In genomic region chr17:46106966-46107644, GRCh38 we compare ENCODE assay signal across 14 cellular contexts.
DNase-seq lines count a peak whose midpoint lies in the region; ATAC-seq and TF ChIP-seq lines count a peak whose summit lies in the region.
"Had no signal": no experiment of that assay in that cellular context is flagged by ENCODE, and none has a peak within 500 bp of the region (broad histone marks: within the 10 kb centered on the region; RNA-seq: fewer than 3 reads in every experiment).

No MANE protein-coding gene starts in this region.

- no peaks in the 10 kb centered on the region for H3K27me3 ChIP-seq in effector memory CD4-positive, alpha-beta T cell (replicated peaks; ENCODE audit: control insufficient read depth, insufficient read depth, low read length, poor library complexity, severe bottlenecking)
- H3K27me3 ChIP-seq: tibial artery had no signal

- TF ChIP-seq CTCF in progenitor cell of endocrine pancreas (IDR thresholded peaks at IDR 0.05; ENCODE audit: unreplicated experiment): no peak

- no peak for DNase-seq in activated CD4-positive, alpha-beta T cell treated with anti-CD3 and anti-CD28 coated beads for 36 hours
- no peak for DNase-seq in activated CD4-positive, alpha-beta T cell treated with anti-CD3 and anti-CD28 coated beads, Interleukin-2, amount 50 U/mL, for 4 hours
- DNase-seq in T-cell (no peak), left ventricle myocardium superior (no peak), progenitor cell of endocrine pancreas (ENCODE audit: low spot score, unreplicated experiment) (no peak)
- DNase-seq in effector memory CD4-positive, alpha-beta T cell: no peak
- DNase-seq: 8988T, MM.1S, NCI-H345, T1000, tibial artery had no signal

- peak overlapping the region; percentile 4 for H3K27ac Mint-ChIP-seq in activated CD4-positive, alpha-beta T cell treated with anti-CD3 and anti-CD28 coated beads for 36 hours
- H3K27ac Mint-ChIP-seq in T-cell (peak overlapping the region; percentile 47 to 80), progenitor cell of endocrine pancreas (peak overlapping the region; percentile 57)

- no peaks in the 10 kb centered on the region for H3K9me3 ChIP-seq in effector memory CD4-positive, alpha-beta T cell (ENCODE audit: control insufficient read depth, low read length)
- H3K9me3 ChIP-seq: tibial artery had no signal

- no peak overlapping the region for H3K4me3 ChIP-seq in effector memory CD4-positive, alpha-beta T cell (ENCODE audit: insufficient read depth, low read depth, low read length, poor library complexity, severe bottlenecking)
- H3K4me3 ChIP-seq: smooth muscle cell, tibial artery had no signal

- H3K4me1 ChIP-seq in effector memory CD4-positive, alpha-beta T cell (ENCODE audit: control insufficient read depth, insufficient read depth, low read length, poor library complexity, severe bottlenecking): peaks cover 24% of the 10 kb centered on the region

- intact Hi-C loops in activated CD4-positive, alpha-beta T cell treated with anti-CD3 and anti-CD28 coated beads for 36 hours (cut with DNase I, micrococcal nuclease): no loop called here
- intact Hi-C loops in left ventricle myocardium superior (cut with micrococcal nuclease): no loop called here

- no peaks in the 10 kb centered on the region for H3K27me3 Mint-ChIP-seq in activated CD4-positive, alpha-beta T cell treated with anti-CD3 and anti-CD28 coated beads for 36 hours
- H3K27me3 Mint-ChIP-seq in T-cell (no peaks in the 10 kb centered on the region), progenitor cell of endocrine pancreas (no peaks in the 10 kb centered on the region)

- H3K36me3 Mint-ChIP-seq in activated CD4-positive, alpha-beta T cell treated with anti-CD3 and anti-CD28 coated beads for 36 hours (ENCODE audit: low read depth): peaks cover 1% of the 10 kb centered on the region
- H3K36me3 Mint-ChIP-seq in T-cell (peaks cover 4% of the 10 kb centered on the region), progenitor cell of endocrine pancreas (ENCODE audit: insufficient read depth) (no peaks in the 10 kb centered on the region)

- H3K36me3 ChIP-seq in effector memory CD4-positive, alpha-beta T cell (ENCODE audit: control insufficient read depth, insufficient read depth, low read length): no peaks in the 10 kb centered on the region
- H3K36me3 ChIP-seq: tibial artery had no signal

- no peak for ATAC-seq in activated CD4-positive, alpha-beta T cell treated with anti-CD3 and anti-CD28 coated beads for 36 hours
- ATAC-seq in T-cell (replicated peaks in 1 of 4): no peak
- peak; percentile 29 for ATAC-seq in left ventricle myocardium superior
- ATAC-seq in GM21717 (IDR thresholded peaks at IDR 0.05; ENCODE audit: unreplicated experiment): no peak
- ATAC-seq in SK-N-SH treated with all-trans-retinoic acid at 6 μM for 48 hours: no peak

- CTCF ChIA-PET in activated CD4-positive, alpha-beta T cell treated with anti-CD3 and anti-CD28 coated beads for 36 hours (lab: Charles Lee): interaction anchor here (1.0 kb wide), 1 partner anchor 11 kb away, joined by 3 read pairs; no protein-coding TSS in a partner anchor
- CTCF ChIA-PET in T-cell (lab: Charles Lee): no interaction called here

- peaks cover 90% of the 10 kb centered on the region for H3K4me1 Mint-ChIP-seq in activated CD4-positive, alpha-beta T cell treated with anti-CD3 and anti-CD28 coated beads for 36 hours
- H3K4me1 Mint-ChIP-seq in T-cell (peaks cover 84 to 97% (median 95%) of the 10 kb centered on the region in 3 donors), progenitor cell of endocrine pancreas (ENCODE audit: low read depth) (peaks cover 35% of the 10 kb centered on the region)

- no peak overlapping the region for H3K27ac ChIP-seq in effector memory CD4-positive, alpha-beta T cell (ENCODE audit: insufficient read depth, low read length, poor library complexity, severe bottlenecking)
- H3K27ac ChIP-seq: tibial artery had no signal

- H3K9me3 Mint-ChIP-seq in activated CD4-positive, alpha-beta T cell treated with anti-CD3 and anti-CD28 coated beads for 36 hours (ENCODE audit: low read depth): no peaks in the 10 kb centered on the region
- H3K9me3 Mint-ChIP-seq in T-cell (no peaks in the 10 kb centered on the region), progenitor cell of endocrine pancreas (ENCODE audit: low read depth) (no peaks in the 10 kb centered on the region)

- no peak overlapping the region for H3K4me3 Mint-ChIP-seq in activated CD4-positive, alpha-beta T cell treated with anti-CD3 and anti-CD28 coated beads for 36 hours
- peak overlapping the region in 1 of 3 donors; percentile 5 for H3K4me3 Mint-ChIP-seq in T-cell
- no peak overlapping the region for H3K4me3 Mint-ChIP-seq in progenitor cell of endocrine pancreas (ENCODE audit: low read depth)

- POLR2A ChIA-PET in activated CD4-positive, alpha-beta T cell treated with anti-CD3 and anti-CD28 coated beads for 36 hours (lab: Charles Lee): no interaction called here
- POLR2A ChIA-PET in T-cell (lab: Charles Lee): no interaction called here

TF ChIP-seq in SK-N-SH treated with all-trans-retinoic acid at 6 μM for 48 hours, 23 proteins besides CTCF, POLR2A, EP300 and RAD21:
- no peak for TF ChIP-seq ZC3H10 (CRISPR knock-in tag; IDR thresholded peaks at IDR 0.05)
- no peak for TF ChIP-seq TCF4 (CRISPR knock-in tag; IDR thresholded peaks at IDR 0.05; ENCODE audit: borderline replicate concordance)
- TF ChIP-seq BACH2 (CRISPR knock-in tag; IDR thresholded peaks at IDR 0.05; ENCODE audit: borderline replicate concordance): no peak
- TF ChIP-seq OSR1 (CRISPR knock-in tag; IDR thresholded peaks at IDR 0.05): no peak
- TF ChIP-seq ESRRG (CRISPR knock-in tag; IDR thresholded peaks at IDR 0.05): no peak
- no peak for TF ChIP-seq CSDC2 (CRISPR knock-in tag; IDR thresholded peaks at IDR 0.05)
- TF ChIP-seq ZFP3 (CRISPR knock-in tag; IDR thresholded peaks at IDR 0.05): no peak

Comparison
In these comparisons a context has a peak if more than half of its experiments do, and no peak if none do; other contexts are left out.
1. H3K27ac Mint-ChIP-seq: peak in every context shown above with its lines; median percentile 64 in T-cell; 57 in progenitor cell of endocrine pancreas; 4 in activated CD4-positive, alpha-beta T cell treated with anti-CD3 and anti-CD28 coated beads for 36 hours.